1 cellular context compared by ENCODE assay signal in genomic region chr22:50140615-50141014, GRCh38.
TF ChIP-seq lines count a peak whose summit lies in the region.

No MANE protein-coding gene starts in this region.

TF ChIP-seq in HepG2, 621 proteins besides CTCF, POLR2A, EP300 and RAD21 (continued from another document and continues in another):
- TF ChIP-seq, protein P1, sequence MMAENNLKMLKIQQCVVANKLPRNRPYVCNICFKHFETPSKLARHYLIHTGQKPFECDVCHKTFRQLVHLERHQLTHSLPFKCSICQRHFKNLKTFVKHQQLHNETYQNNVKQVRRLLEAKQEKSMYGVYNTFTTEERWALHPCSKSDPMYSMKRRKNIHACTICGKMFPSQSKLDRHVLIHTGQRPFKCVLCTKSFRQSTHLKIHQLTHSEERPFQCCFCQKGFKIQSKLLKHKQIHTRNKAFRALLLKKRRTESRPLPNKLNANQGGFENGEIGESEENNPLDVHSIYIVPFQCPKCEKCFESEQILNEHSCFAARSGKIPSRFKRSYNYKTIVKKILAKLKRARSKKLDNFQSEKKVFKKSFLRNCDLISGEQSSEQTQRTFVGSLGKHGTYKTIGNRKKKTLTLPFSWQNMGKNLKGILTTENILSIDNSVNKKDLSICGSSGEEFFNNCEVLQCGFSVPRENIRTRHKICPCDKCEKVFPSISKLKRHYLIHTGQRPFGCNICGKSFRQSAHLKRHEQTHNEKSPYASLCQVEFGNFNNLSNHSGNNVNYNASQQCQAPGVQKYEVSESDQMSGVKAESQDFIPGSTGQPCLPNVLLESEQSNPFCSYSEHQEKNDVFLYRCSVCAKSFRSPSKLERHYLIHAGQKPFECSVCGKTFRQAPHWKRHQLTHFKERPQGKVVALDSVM (CRISPR knock-in tag; IDR thresholded peaks at IDR 0.05) = peak; percentile 71
- TF ChIP-seq IKZF4 (CRISPR knock-in tag; IDR thresholded peaks at IDR 0.05; ENCODE audit: borderline replicate concordance, low read depth, not compliant biosample characterization) = no peak
- TF ChIP-seq KAT8 (CRISPR knock-in tag; IDR thresholded peaks at IDR 0.05) = no peak
- TF ChIP-seq BCL6 (CRISPR knock-in tag; IDR thresholded peaks at IDR 0.05) = peak; percentile 47; the same call in 1 of the 2 replicates
- TF ChIP-seq KDM5A (IDR thresholded peaks at IDR 0.05; ENCODE audit: borderline replicate concordance, low read length) = no peak
- no peak for TF ChIP-seq NPAS2 (CRISPR knock-in tag; IDR thresholded peaks at IDR 0.05; ENCODE audit: borderline replicate concordance)
- TF ChIP-seq ZNF674 (CRISPR knock-in tag; IDR thresholded peaks at IDR 0.05; ENCODE audit: low read depth) = no peak
- TF ChIP-seq ZNF138 (CRISPR knock-in tag; IDR thresholded peaks at IDR 0.05; ENCODE audit: low read depth) = no peak
- no peak for TF ChIP-seq ISX (CRISPR knock-in tag; conservative IDR thresholded peaks at IDR 0.05)
- TF ChIP-seq, protein P2, sequence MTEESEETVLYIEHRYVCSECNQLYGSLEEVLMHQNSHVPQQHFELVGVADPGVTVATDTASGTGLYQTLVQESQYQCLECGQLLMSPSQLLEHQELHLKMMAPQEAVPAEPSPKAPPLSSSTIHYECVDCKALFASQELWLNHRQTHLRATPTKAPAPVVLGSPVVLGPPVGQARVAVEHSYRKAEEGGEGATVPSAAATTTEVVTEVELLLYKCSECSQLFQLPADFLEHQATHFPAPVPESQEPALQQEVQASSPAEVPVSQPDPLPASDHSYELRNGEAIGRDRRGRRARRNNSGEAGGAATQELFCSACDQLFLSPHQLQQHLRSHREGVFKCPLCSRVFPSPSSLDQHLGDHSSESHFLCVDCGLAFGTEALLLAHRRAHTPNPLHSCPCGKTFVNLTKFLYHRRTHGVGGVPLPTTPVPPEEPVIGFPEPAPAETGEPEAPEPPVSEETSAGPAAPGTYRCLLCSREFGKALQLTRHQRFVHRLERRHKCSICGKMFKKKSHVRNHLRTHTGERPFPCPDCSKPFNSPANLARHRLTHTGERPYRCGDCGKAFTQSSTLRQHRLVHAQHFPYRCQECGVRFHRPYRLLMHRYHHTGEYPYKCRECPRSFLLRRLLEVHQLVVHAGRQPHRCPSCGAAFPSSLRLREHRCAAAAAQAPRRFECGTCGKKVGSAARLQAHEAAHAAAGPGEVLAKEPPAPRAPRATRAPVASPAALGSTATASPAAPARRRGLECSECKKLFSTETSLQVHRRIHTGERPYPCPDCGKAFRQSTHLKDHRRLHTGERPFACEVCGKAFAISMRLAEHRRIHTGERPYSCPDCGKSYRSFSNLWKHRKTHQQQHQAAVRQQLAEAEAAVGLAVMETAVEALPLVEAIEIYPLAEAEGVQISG (CRISPR knock-in tag; IDR thresholded peaks at IDR 0.05) = no peak
- TF ChIP-seq JUNB (CRISPR knock-in tag; IDR thresholded peaks at IDR 0.05; ENCODE audit: borderline replicate concordance) = no peak
- no peak for TF ChIP-seq ZNF746 (CRISPR knock-in tag; IDR thresholded peaks at IDR 0.05)
- no peak for TF ChIP-seq ZMAT3 (CRISPR knock-in tag; conservative IDR thresholded peaks at IDR 0.05)
- no peak for TF ChIP-seq NFATC3 (CRISPR knock-in tag; IDR thresholded peaks at IDR 0.05)
- peak; percentile 29; the same call in 1 of the 2 replicates for TF ChIP-seq FOXA3 (CRISPR knock-in tag; IDR thresholded peaks at IDR 0.05)
- TF ChIP-seq ZNF589 (CRISPR knock-in tag; conservative IDR thresholded peaks at IDR 0.05) = no peak
- peak; percentile 84 for TF ChIP-seq NR2F6 (IDR thresholded peaks at IDR 0.05)
- TF ChIP-seq NR2F6 (CRISPR knock-in tag; IDR thresholded peaks at IDR 0.05) = peak; percentile 92
- TF ChIP-seq CHCHD3 (CRISPR knock-in tag; IDR thresholded peaks at IDR 0.05) = no peak
- TF ChIP-seq, protein P3, sequence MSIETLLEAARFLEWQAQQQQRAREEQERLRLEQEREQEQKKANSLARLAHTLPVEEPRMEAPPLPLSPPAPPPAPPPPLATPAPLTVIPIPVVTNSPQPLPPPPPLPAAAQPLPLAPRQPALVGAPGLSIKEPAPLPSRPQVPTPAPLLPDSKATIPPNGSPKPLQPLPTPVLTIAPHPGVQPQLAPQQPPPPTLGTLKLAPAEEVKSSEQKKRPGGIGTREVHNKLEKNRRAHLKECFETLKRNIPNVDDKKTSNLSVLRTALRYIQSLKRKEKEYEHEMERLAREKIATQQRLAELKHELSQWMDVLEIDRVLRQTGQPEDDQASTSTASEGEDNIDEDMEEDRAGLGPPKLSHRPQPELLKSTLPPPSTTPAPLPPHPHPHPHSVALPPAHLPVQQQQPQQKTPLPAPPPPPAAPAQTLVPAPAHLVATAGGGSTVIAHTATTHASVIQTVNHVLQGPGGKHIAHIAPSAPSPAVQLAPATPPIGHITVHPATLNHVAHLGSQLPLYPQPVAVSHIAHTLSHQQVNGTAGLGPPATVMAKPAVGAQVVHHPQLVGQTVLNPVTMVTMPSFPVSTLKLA (IDR thresholded peaks at IDR 0.05) = no peak
- TF ChIP-seq ZBTB20 (CRISPR knock-in tag; IDR thresholded peaks at IDR 0.05; ENCODE audit: borderline replicate concordance, low read depth) = no peak
- no peak for TF ChIP-seq ZNF317 (CRISPR knock-in tag; IDR thresholded peaks at IDR 0.05)
- peak; percentile 35; the same call in 1 of the 2 replicates for TF ChIP-seq ETV5 (CRISPR knock-in tag; IDR thresholded peaks at IDR 0.05; ENCODE audit: borderline replicate concordance)
- TF ChIP-seq ZBTB7B (CRISPR knock-in tag; IDR thresholded peaks at IDR 0.05) = no peak
- no peak for TF ChIP-seq ZNF382 (CRISPR knock-in tag; IDR thresholded peaks at IDR 0.05; ENCODE audit: borderline replicate concordance)
- TF ChIP-seq ZNF350 (CRISPR knock-in tag; IDR thresholded peaks at IDR 0.05; ENCODE audit: borderline replicate concordance, low read depth) = no peak
- TF ChIP-seq ZNF576 (CRISPR knock-in tag; IDR thresholded peaks at IDR 0.05) = no peak
- peak; percentile 66 for TF ChIP-seq FOSL2 (CRISPR knock-in tag; IDR thresholded peaks at IDR 0.05)
- TF ChIP-seq AKAP8 (CRISPR knock-in tag; IDR thresholded peaks at IDR 0.05) = no peak
- no peak for TF ChIP-seq CENPT (CRISPR knock-in tag; IDR thresholded peaks at IDR 0.05; ENCODE audit: low read depth)
- TF ChIP-seq, protein P4, sequence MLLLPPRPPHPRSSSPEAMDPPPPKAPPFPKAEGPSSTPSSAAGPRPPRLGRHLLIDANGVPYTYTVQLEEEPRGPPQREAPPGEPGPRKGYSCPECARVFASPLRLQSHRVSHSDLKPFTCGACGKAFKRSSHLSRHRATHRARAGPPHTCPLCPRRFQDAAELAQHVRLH (CRISPR knock-in tag; IDR thresholded peaks at IDR 0.05; ENCODE audit: borderline replicate concordance, low read depth) = no peak
- TF ChIP-seq RFX3 (CRISPR knock-in tag; IDR thresholded peaks at IDR 0.05) = no peak
- TF ChIP-seq CEBPG (CRISPR knock-in tag; IDR thresholded peaks at IDR 0.05) = peak; percentile 93
- no peak for TF ChIP-seq ARNTL (CRISPR knock-in tag; IDR thresholded peaks at IDR 0.05)
- TF ChIP-seq, protein P5, sequence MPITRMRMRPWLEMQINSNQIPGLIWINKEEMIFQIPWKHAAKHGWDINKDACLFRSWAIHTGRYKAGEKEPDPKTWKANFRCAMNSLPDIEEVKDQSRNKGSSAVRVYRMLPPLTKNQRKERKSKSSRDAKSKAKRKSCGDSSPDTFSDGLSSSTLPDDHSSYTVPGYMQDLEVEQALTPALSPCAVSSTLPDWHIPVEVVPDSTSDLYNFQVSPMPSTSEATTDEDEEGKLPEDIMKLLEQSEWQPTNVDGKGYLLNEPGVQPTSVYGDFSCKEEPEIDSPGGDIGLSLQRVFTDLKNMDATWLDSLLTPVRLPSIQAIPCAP (CRISPR knock-in tag; IDR thresholded peaks at IDR 0.05; ENCODE audit: low read depth) = no peak
- no peak for TF ChIP-seq TFE3 (CRISPR knock-in tag; IDR thresholded peaks at IDR 0.05)
- no peak for TF ChIP-seq NRL (CRISPR knock-in tag; IDR thresholded peaks at IDR 0.05; ENCODE audit: borderline replicate concordance)
- no peak for TF ChIP-seq ELK4 (CRISPR knock-in tag; IDR thresholded peaks at IDR 0.05; ENCODE audit: borderline replicate concordance)
- no peak for TF ChIP-seq ZNF737 (CRISPR knock-in tag; IDR thresholded peaks at IDR 0.05; ENCODE audit: borderline replicate concordance)
- peak; percentile 80; the same call in 1 of the 2 replicates for TF ChIP-seq HNF4G (IDR thresholded peaks at IDR 0.05; ENCODE audit: borderline replicate concordance, low read depth, low read length)
- TF ChIP-seq HNF4G (CRISPR knock-in tag; IDR thresholded peaks at IDR 0.05; ENCODE audit: borderline replicate concordance, low read depth) = no peak
- no peak for TF ChIP-seq CBFB (CRISPR knock-in tag; IDR thresholded peaks at IDR 0.05)
- TF ChIP-seq ZNF335 (CRISPR knock-in tag; IDR thresholded peaks at IDR 0.05) = no peak
- no peak for TF ChIP-seq ZNF549 (CRISPR knock-in tag; IDR thresholded peaks at IDR 0.05)
- TF ChIP-seq KDM2A (CRISPR knock-in tag; IDR thresholded peaks at IDR 0.05; ENCODE audit: borderline replicate concordance, low read depth) = no peak
- no peak for TF ChIP-seq ETV6 (CRISPR knock-in tag; conservative IDR thresholded peaks at IDR 0.05)
- no peak for TF ChIP-seq ZNF577 (CRISPR knock-in tag; IDR thresholded peaks at IDR 0.05; ENCODE audit: borderline replicate concordance, low read depth)
- TF ChIP-seq ZNF251 (CRISPR knock-in tag; IDR thresholded peaks at IDR 0.05) = no peak
- no peak for TF ChIP-seq ZNF788 (CRISPR knock-in tag; IDR thresholded peaks at IDR 0.05; ENCODE audit: borderline replicate concordance)
- TF ChIP-seq, protein P6, sequence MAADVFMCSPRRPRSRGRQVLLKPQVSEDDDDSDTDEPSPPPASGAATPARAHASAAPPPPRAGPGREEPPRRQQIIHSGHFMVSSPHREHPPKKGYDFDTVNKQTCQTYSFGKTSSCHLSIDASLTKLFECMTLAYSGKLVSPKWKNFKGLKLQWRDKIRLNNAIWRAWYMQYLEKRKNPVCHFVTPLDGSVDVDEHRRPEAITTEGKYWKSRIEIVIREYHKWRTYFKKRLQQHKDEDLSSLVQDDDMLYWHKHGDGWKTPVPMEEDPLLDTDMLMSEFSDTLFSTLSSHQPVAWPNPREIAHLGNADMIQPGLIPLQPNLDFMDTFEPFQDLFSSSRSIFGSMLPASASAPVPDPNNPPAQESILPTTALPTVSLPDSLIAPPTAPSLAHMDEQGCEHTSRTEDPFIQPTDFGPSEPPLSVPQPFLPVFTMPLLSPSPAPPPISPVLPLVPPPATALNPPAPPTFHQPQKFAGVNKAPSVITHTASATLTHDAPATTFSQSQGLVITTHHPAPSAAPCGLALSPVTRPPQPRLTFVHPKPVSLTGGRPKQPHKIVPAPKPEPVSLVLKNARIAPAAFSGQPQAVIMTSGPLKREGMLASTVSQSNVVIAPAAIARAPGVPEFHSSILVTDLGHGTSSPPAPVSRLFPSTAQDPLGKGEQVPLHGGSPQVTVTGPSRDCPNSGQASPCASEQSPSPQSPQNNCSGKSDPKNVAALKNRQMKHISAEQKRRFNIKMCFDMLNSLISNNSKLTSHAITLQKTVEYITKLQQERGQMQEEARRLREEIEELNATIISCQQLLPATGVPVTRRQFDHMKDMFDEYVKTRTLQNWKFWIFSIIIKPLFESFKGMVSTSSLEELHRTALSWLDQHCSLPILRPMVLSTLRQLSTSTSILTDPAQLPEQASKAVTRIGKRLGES (CRISPR knock-in tag; IDR thresholded peaks at IDR 0.05; ENCODE audit: borderline replicate concordance) = no peak
- TF ChIP-seq ZNF282 (IDR thresholded peaks at IDR 0.05; ENCODE audit: partially characterized antibody) = no peak
- no peak for TF ChIP-seq KLF6 (CRISPR knock-in tag; IDR thresholded peaks at IDR 0.05)
- TF ChIP-seq SATB2 (CRISPR knock-in tag; IDR thresholded peaks at IDR 0.05) = no peak
- TF ChIP-seq ZNF615 (CRISPR knock-in tag; IDR thresholded peaks at IDR 0.05; ENCODE audit: borderline replicate concordance) = no peak
- TF ChIP-seq FOXK1 (CRISPR knock-in tag; IDR thresholded peaks at IDR 0.05; ENCODE audit: borderline replicate concordance, low read depth) = no peak
- TF ChIP-seq, protein P7, sequence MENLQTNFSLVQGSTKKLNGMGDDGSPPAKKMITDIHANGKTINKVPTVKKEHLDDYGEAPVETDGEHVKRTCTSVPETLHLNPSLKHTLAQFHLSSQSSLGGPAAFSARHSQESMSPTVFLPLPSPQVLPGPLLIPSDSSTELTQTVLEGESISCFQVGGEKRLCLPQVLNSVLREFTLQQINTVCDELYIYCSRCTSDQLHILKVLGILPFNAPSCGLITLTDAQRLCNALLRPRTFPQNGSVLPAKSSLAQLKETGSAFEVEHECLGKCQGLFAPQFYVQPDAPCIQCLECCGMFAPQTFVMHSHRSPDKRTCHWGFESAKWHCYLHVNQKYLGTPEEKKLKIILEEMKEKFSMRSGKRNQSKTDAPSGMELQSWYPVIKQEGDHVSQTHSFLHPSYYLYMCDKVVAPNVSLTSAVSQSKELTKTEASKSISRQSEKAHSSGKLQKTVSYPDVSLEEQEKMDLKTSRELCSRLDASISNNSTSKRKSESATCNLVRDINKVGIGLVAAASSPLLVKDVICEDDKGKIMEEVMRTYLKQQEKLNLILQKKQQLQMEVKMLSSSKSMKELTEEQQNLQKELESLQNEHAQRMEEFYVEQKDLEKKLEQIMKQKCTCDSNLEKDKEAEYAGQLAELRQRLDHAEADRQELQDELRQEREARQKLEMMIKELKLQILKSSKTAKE (CRISPR knock-in tag; IDR thresholded peaks at IDR 0.05; ENCODE audit: borderline replicate concordance) = no peak
- TF ChIP-seq ZNF460 (CRISPR knock-in tag; IDR thresholded peaks at IDR 0.05; ENCODE audit: borderline replicate concordance) = no peak
- no peak for TF ChIP-seq ZNF136 (CRISPR knock-in tag; IDR thresholded peaks at IDR 0.05; ENCODE audit: low read depth)
- no peak for TF ChIP-seq ZNF274 (CRISPR knock-in tag; IDR thresholded peaks at IDR 0.05)
